14 cellular contexts compared by ENCODE assay signal in genomic region chrX:41960142-41960541, GRCh38. TPM values are rescaled to one million over a fixed set of nuclear protein-coding genes. Genes with fewer than 3 reads are reported as not detected.
DNase-seq lines count a peak whose midpoint lies in the region; FAIRE-seq and TF ChIP-seq lines count a peak whose summit lies in the region.
"Had no signal": no experiment of that assay in that cellular context is flagged by ENCODE, and none has a peak within 500 bp of the region (broad histone marks: within the 10 kb centered on the region; RNA-seq: fewer than 3 reads in every experiment).

No MANE protein-coding gene starts in this region.

- H3K36me3 ChIP-seq in bronchial epithelial cell (ENCODE audit: control insufficient read depth, insufficient read depth, low read length): no peaks in the 10 kb centered on the region
- H3K36me3 ChIP-seq: BLaER1 treated with 17β-estradiol and CSF1 and Interleukin-3, amounts not matched to agents 10 nM and 100 nM had no signal

- FAIRE-seq in bronchial epithelial cell (lab: Jason Lieb, UNC): no peak
- FAIRE-seq: H54, K562 had no signal

- no peak for TF ChIP-seq CTCF in bronchial epithelial cell (IDR thresholded peaks at IDR 0.05; ENCODE audit: insufficient read depth, low read length, severe bottlenecking)

- DNase-seq in DMS53 (lab: John Stamatoyannopoulos, UW): peak; percentile 1
- no peak for DNase-seq in DMS53 treated with DMSO at 0.1 percent for 48 hours (lab: John Stamatoyannopoulos, UW; ENCODE audit: unreplicated experiment)
- DNase-seq in NCI-H69 (lab: John Stamatoyannopoulos, UW): peak; percentile 4
- peak; percentile 35 for DNase-seq in bronchial epithelial cell (ENCODE audit: low read depth)
- DNase-seq in T1000 (lab: John Stamatoyannopoulos, UW): no peak
- DNase-seq in RPMI8226: no peak
- DNase-seq in AML-193 (lab: John Stamatoyannopoulos, UW): no peak
- no peak for DNase-seq in SHP77 treated with DMSO at 0.1 percent for 48 hours (lab: John Stamatoyannopoulos, UW)
- DNase-seq: Calu3; CD4-positive, CD25-positive, alpha-beta regulatory T cell; GM23248 had no signal

- no peaks in the 10 kb centered on the region for H3K27me3 ChIP-seq in bronchial epithelial cell (ENCODE audit: control insufficient read depth, insufficient read depth, low read length)

- H3K4me3 ChIP-seq in bronchial epithelial cell (ENCODE audit: low read depth, low read length): no peak overlapping the region
- H3K4me3 ChIP-seq: BLaER1 treated with 17β-estradiol and CSF1 and Interleukin-3, amounts not matched to agents 10 nM and 100 nM; GM23248; K562 had no signal

RNA-seq across cellular contexts. Expression of gene CASK, which starts 36.8 kb away (rescaled TPM):
- total RNA-seq in bronchial epithelial cell: 92.6 and 141 TPM in 2 replicates

Comparison
In these comparisons a context has a peak if more than half of its experiments do, and no peak if none do; other contexts are left out.
1. DNase-seq: peak in DMS53 (single experiment), NCI-H69 (single experiment) and bronchial epithelial cell (single experiment); none in DMS53 treated with DMSO at 0.1 percent for 48 hours (single experiment), T1000 (single experiment), RPMI8226 (single experiment), AML-193 (0 of 2) and SHP77 treated with DMSO at 0.1 percent for 48 hours (single experiment).